Comparison of ENCODE assay signal across 8 cellular contexts in genomic region chr6:169162968-169163903, GRCh38.
A peak's percentile ranks its signal among the peaks of the same experiment; 100 is the strongest.
DNase-seq lines count a peak whose midpoint lies in the region; ATAC-seq and TF ChIP-seq lines count a peak whose summit lies in the region.

No MANE protein-coding gene starts in this region.

- peaks cover 0 to 2% of the 10 kb centered on the region in 2 donors for H3K27me3 Mint-ChIP-seq in T-cell
- H3K27me3 Mint-ChIP-seq in naive thymus-derived CD8-positive, alpha-beta T cell: peaks cover 0 to 32% (median 10%) of the 10 kb centered on the region in 5 donors

- peaks cover 20% of the 10 kb centered on the region for H3K4me1 ChIP-seq in mesenchymal stem cell (ENCODE audit: control insufficient read depth, insufficient read depth, low read depth, low read length)

- no peak overlapping the region for H2BK15ac ChIP-seq in mesenchymal stem cell (ENCODE audit: low read depth, poor library complexity, severe bottlenecking)

- H3K18ac ChIP-seq in mesenchymal stem cell (ENCODE audit: low read depth in 1 of 2, low read length in 2 of 2): no peak overlapping the region

- peak; percentile 70 for DNase-seq in AG04450 (ENCODE audit: low read depth, low spot score)
- DNase-seq in HS-5 (ENCODE audit: low read depth): peak; percentile 72
- DNase-seq in brain pericyte (ENCODE audit: low read depth, low spot score): peak; percentile 50
- peak; percentile 85 for DNase-seq in mesenchymal stem cell
- DNase-seq in NOMO-1 treated with dmso at 0.1 percent for 144 hours (lab: John Stamatoyannopoulos, UW; ENCODE audit: unreplicated experiment): no peak
- no peak for DNase-seq in T-cell
- DNase-seq in naive thymus-derived CD8-positive, alpha-beta T cell: no peak

- H3K36me3 ChIP-seq in mesenchymal stem cell (ENCODE audit: control insufficient read depth in 1 of 2, insufficient read depth in 2 of 2, low read depth in 1 of 2, low read length in 2 of 2): peaks cover 0 to 2% of the 10 kb centered on the region in 2 experiments

- no peak overlapping the region for H3K4me2 ChIP-seq in mesenchymal stem cell (ENCODE audit: low read length, poor library complexity, severe bottlenecking)

- H3K27ac ChIP-seq in AG04450 (ENCODE audit: low read depth, low read length) (peak overlapping the region; percentile 87), mesenchymal stem cell (ENCODE audit: low read length, poor library complexity, severe bottlenecking) (no peak overlapping the region)

- H4K91ac ChIP-seq in mesenchymal stem cell (ENCODE audit: low read length): no peak overlapping the region

- CTCF ChIA-PET in AG04450 (lab: Charles Lee): no interaction called here
- CTCF ChIA-PET in T-cell (lab: Charles Lee): no interaction called here

- H3K36me3 Mint-ChIP-seq in T-cell: no peaks in the 10 kb centered on the region
- H3K36me3 Mint-ChIP-seq in naive thymus-derived CD8-positive, alpha-beta T cell: no peaks in the 10 kb centered on the region

- no peak overlapping the region for H3K4me3 ChIP-seq in AG04450 (ENCODE audit: low read depth, low read length)
- peak overlapping the region in 1 of 2 experiments; percentile 46 for H3K4me3 ChIP-seq in mesenchymal stem cell (ENCODE audit: insufficient read depth in 1 of 2, low read depth in 1 of 2, low read length in 2 of 2)

- H3K4me1 Mint-ChIP-seq in T-cell: no peaks in the 10 kb centered on the region
- H3K4me1 Mint-ChIP-seq in naive thymus-derived CD8-positive, alpha-beta T cell: peaks cover 0 to 6% (median 0%) of the 10 kb centered on the region in 4 donors

- 68% methylated on average over 11 of the region's 11 CpGs for WGBS in mesenchymal stem cell

- H2AFZ ChIP-seq in mesenchymal stem cell (ENCODE audit: low read depth, low read length): no peak overlapping the region

- no peak overlapping the region for H3K4me3 Mint-ChIP-seq in T-cell
- no peak overlapping the region for H3K4me3 Mint-ChIP-seq in naive thymus-derived CD8-positive, alpha-beta T cell

- H4K8ac ChIP-seq in mesenchymal stem cell (ENCODE audit: low read length): no peak overlapping the region

- H3K9me3 Mint-ChIP-seq in T-cell: no peaks in the 10 kb centered on the region
- no peaks in the 10 kb centered on the region for H3K9me3 Mint-ChIP-seq in naive thymus-derived CD8-positive, alpha-beta T cell

- peak overlapping the region; percentile 67 for H3K9ac ChIP-seq in mesenchymal stem cell (ENCODE audit: low read length)

- no peak overlapping the region for H2BK12ac ChIP-seq in mesenchymal stem cell (ENCODE audit: low read length in 2 of 2)

- no peak overlapping the region for H3K27ac Mint-ChIP-seq in T-cell
- H3K27ac Mint-ChIP-seq in naive thymus-derived CD8-positive, alpha-beta T cell: no peak overlapping the region

- peaks cover 24% of the 10 kb centered on the region for H3K9me3 ChIP-seq in AG04450 (ENCODE audit: control insufficient read depth, insufficient read depth, low read length)
- no peaks in the 10 kb centered on the region for H3K9me3 ChIP-seq in mesenchymal stem cell (ENCODE audit: control insufficient read depth, low read length)

- H3K23ac ChIP-seq in mesenchymal stem cell (ENCODE audit: low read length in 2 of 2): no peak overlapping the region

- no peak overlapping the region for H3K14ac ChIP-seq in mesenchymal stem cell (ENCODE audit: low read length in 2 of 2)

- no peak for TF ChIP-seq CTCF in AG04450 (IDR thresholded peaks at IDR 0.05; ENCODE audit: low read depth, low read length)

- no peak overlapping the region for H2BK5ac ChIP-seq in mesenchymal stem cell (ENCODE audit: low read depth, low read length, poor library complexity, severe bottlenecking)

- peak overlapping the region; percentile 17 for H2AK5ac ChIP-seq in mesenchymal stem cell (ENCODE audit: low read length, severe bottlenecking)

- H3K4ac ChIP-seq in mesenchymal stem cell (ENCODE audit: low read depth in 1 of 2, low read length in 2 of 2): no peak overlapping the region

- no peak overlapping the region for H2BK120ac ChIP-seq in mesenchymal stem cell (ENCODE audit: low read depth, low read length)

- no peaks in the 10 kb centered on the region for H3K27me3 ChIP-seq in AG04450 (ENCODE audit: control insufficient read depth, insufficient read depth, low read length)
- H3K27me3 ChIP-seq in mesenchymal stem cell (ENCODE audit: control insufficient read depth in 1 of 2, insufficient read depth in 1 of 2, low read length in 2 of 2): no peaks in the 10 kb centered on the region

- ATAC-seq in HG02642 (IDR thresholded peaks at IDR 0.05; ENCODE audit: poor library complexity, unreplicated experiment) (no peak), T-cell (replicated peaks in 1 of 4) (no peak)
- ATAC-seq in naive thymus-derived CD8-positive, alpha-beta T cell: no peak

- H3K79me1 ChIP-seq in mesenchymal stem cell (replicated peaks; ENCODE audit: low read length, poor library complexity, severe bottlenecking): no peaks in the 10 kb centered on the region

- POLR2A ChIA-PET in AG04450 (lab: Yijun Ruan, JAX) (no interaction called here), T-cell (lab: Charles Lee) (no interaction called here)
- POLR2A ChIA-PET in naive thymus-derived CD8-positive, alpha-beta T cell (lab: Charles Lee): no interaction called here

Comparison
In these comparisons a context has a peak if more than half of its experiments do, and no peak if none do; other contexts are left out.
1. DNase-seq: peak in AG04450 (single experiment), HS-5 (single experiment), brain pericyte (single experiment) and mesenchymal stem cell (single experiment); none in NOMO-1 treated with dmso at 0.1 percent for 144 hours (single experiment), T-cell (0 of 34) and naive thymus-derived CD8-positive, alpha-beta T cell (0 of 10).